In genomic region chr9:40107251-40107650, GRCh38 we compare ENCODE assay signal across 7 cellular contexts.
DNase-seq lines count a peak whose midpoint lies in the region; ATAC-seq and TF ChIP-seq lines count a peak whose summit lies in the region.
"Not testable (repeated sequence)": the region's sequence is repeated elsewhere in the genome, so short reads cannot be mapped to it uniquely, and the experiment has no call there.

No MANE protein-coding gene starts in this region.

- not testable (repeated sequence) for H3K27ac Mint-ChIP-seq in activated CD4-positive, alpha-beta T cell treated with anti-CD3 and anti-CD28 coated beads for 36 hours; activated naive CD4-positive, alpha-beta T cell treated with anti-CD3 and anti-CD28 coated beads, Interleukin-2, amount 50 U/mL, for 24 hours

- not testable (repeated sequence) for H3K79me2 ChIP-seq in KMS-11 (ENCODE audit: insufficient read depth, low read depth)

- H4K20me1 ChIP-seq in KMS-11 (ENCODE audit: insufficient read depth) = not testable (repeated sequence)

- H3K9me3 ChIP-seq in psoas muscle, upper lobe of right lung: not testable (repeated sequence)

- not testable (repeated sequence) for H3K9me3 Mint-ChIP-seq in activated CD4-positive, alpha-beta T cell treated with anti-CD3 and anti-CD28 coated beads for 36 hours (ENCODE audit: low read depth); activated T-cell treated with anti-CD3 and anti-CD28 coated beads, Interleukin-2, amount 50 U/mL, for 4 hours; activated naive CD4-positive, alpha-beta T cell treated with anti-CD3 and anti-CD28 coated beads, Interleukin-2, amount 50 U/mL, for 24 hours

- H3K4me1 Mint-ChIP-seq in activated CD4-positive, alpha-beta T cell treated with anti-CD3 and anti-CD28 coated beads for 36 hours; activated T-cell treated with anti-CD3 and anti-CD28 coated beads, Interleukin-2, amount 50 U/mL, for 4 hours (ENCODE audit: low read depth); activated naive CD4-positive, alpha-beta T cell treated with anti-CD3 and anti-CD28 coated beads, Interleukin-2, amount 50 U/mL, for 24 hours: not testable (repeated sequence)

- not testable (repeated sequence) for H3K36me3 Mint-ChIP-seq in activated CD4-positive, alpha-beta T cell treated with anti-CD3 and anti-CD28 coated beads for 36 hours (ENCODE audit: low read depth); activated T-cell treated with anti-CD3 and anti-CD28 coated beads, Interleukin-2, amount 50 U/mL, for 4 hours (ENCODE audit: insufficient read depth); activated naive CD4-positive, alpha-beta T cell treated with anti-CD3 and anti-CD28 coated beads, Interleukin-2, amount 50 U/mL, for 24 hours

- H3K9ac ChIP-seq in KMS-11 = peak overlapping the region; percentile 41; the same call in 1 of the 2 replicates

- H3K4me3 ChIP-seq in KMS-11 (IDR thresholded peaks at IDR 0.05; ENCODE audit: insufficient read depth, low read depth, low read length) = not testable (repeated sequence)
- H3K4me3 ChIP-seq in psoas muscle = peak overlapping the region; percentile 45
- H3K4me3 ChIP-seq in upper lobe of right lung = peak overlapping the region; percentile 51

- POLR2A ChIA-PET in activated CD4-positive, alpha-beta T cell treated with anti-CD3 and anti-CD28 coated beads for 36 hours (lab: Charles Lee) = not testable (repeated sequence)

- H3K4me1 ChIP-seq in KMS-11 (ENCODE audit: low read depth, poor library complexity, severe bottlenecking); psoas muscle; upper lobe of right lung: not testable (repeated sequence)

- CTCF ChIA-PET in activated CD4-positive, alpha-beta T cell treated with anti-CD3 and anti-CD28 coated beads for 36 hours (lab: Charles Lee) = not testable (repeated sequence)

- intact Hi-C loops in activated CD4-positive, alpha-beta T cell treated with anti-CD3 and anti-CD28 coated beads for 36 hours (cut with DNase I, micrococcal nuclease); Right ventricle myocardium superior (cut with DNase I); psoas muscle (cut with DNase I); upper lobe of right lung (cut with DNase I): not testable (repeated sequence)

- not testable (repeated sequence) for H3K27me3 Mint-ChIP-seq in activated CD4-positive, alpha-beta T cell treated with anti-CD3 and anti-CD28 coated beads for 36 hours; activated T-cell treated with anti-CD3 and anti-CD28 coated beads, Interleukin-2, amount 50 U/mL, for 4 hours (ENCODE audit: low read depth); activated naive CD4-positive, alpha-beta T cell treated with anti-CD3 and anti-CD28 coated beads, Interleukin-2, amount 50 U/mL, for 24 hours

- peak overlapping the region; percentile 60 for H3K4me3 Mint-ChIP-seq in activated CD4-positive, alpha-beta T cell treated with anti-CD3 and anti-CD28 coated beads for 36 hours
- peak overlapping the region; percentile 58 for H3K4me3 Mint-ChIP-seq in activated T-cell treated with anti-CD3 and anti-CD28 coated beads, Interleukin-2, amount 50 U/mL, for 4 hours
- H3K4me3 Mint-ChIP-seq in activated naive CD4-positive, alpha-beta T cell treated with anti-CD3 and anti-CD28 coated beads, Interleukin-2, amount 50 U/mL, for 24 hours = peak overlapping the region; percentile 19

- not testable (repeated sequence) for TF ChIP-seq CTCF in KMS-11 (conservative IDR thresholded peaks at IDR 0.05; ENCODE audit: low read depth, low read length); psoas muscle (IDR thresholded peaks at IDR 0.05); upper lobe of right lung (IDR thresholded peaks at IDR 0.05)

- not testable (repeated sequence) for H3K27me3 ChIP-seq in KMS-11 (ENCODE audit: insufficient read depth, low read depth); psoas muscle (ENCODE audit: insufficient read depth in 3 of 3, low read length in 2 of 3); upper lobe of right lung

- DNase-seq in activated CD4-positive, alpha-beta T cell treated with anti-CD3 and anti-CD28 coated beads for 36 hours = peak; percentile 20
- not testable (repeated sequence) for DNase-seq in activated T-cell treated with anti-CD3 and anti-CD28 coated beads, Interleukin-2, amount 50 U/mL, for 4 hours; upper lobe of right lung
- peak; percentile 29 for DNase-seq in Right ventricle myocardium superior
- peak in 1 of 2 donors; percentile 8 for DNase-seq in psoas muscle

- not testable (repeated sequence) for H3K36me3 ChIP-seq in KMS-11 (ENCODE audit: insufficient read depth); psoas muscle (ENCODE audit: insufficient read depth in 1 of 2, low read depth in 1 of 2); upper lobe of right lung

- not testable (repeated sequence) for ATAC-seq in activated CD4-positive, alpha-beta T cell treated with anti-CD3 and anti-CD28 coated beads for 36 hours; activated T-cell treated with anti-CD3 and anti-CD28 coated beads, Interleukin-2, amount 50 U/mL, for 4 hours; Right ventricle myocardium superior (ENCODE audit: poor library complexity); psoas muscle; upper lobe of right lung

- H3K4me2 ChIP-seq in KMS-11 = not testable (repeated sequence)

- WGBS in psoas muscle, 3 donors = no CpG with 5 or more reads among the region's 26 CpGs

- not testable (repeated sequence) for H3K27ac ChIP-seq in KMS-11, psoas muscle, upper lobe of right lung

- not testable (repeated sequence) for H2AFZ ChIP-seq in KMS-11 (ENCODE audit: low read depth)
